In genomic region chr6:37979392-37980221, GRCh38 we compare ENCODE assay signal across 2 cellular contexts.
TF ChIP-seq lines count a peak whose summit lies in the region.

No MANE protein-coding gene starts in this region.

TF ChIP-seq in SK-N-SH, 30 proteins besides CTCF, POLR2A, EP300 and RAD21 (continued from another document):
- no peak for TF ChIP-seq GATA2 (CRISPR knock-in tag; IDR thresholded peaks at IDR 0.05)
- TF ChIP-seq TAF1 (IDR thresholded peaks at IDR 0.05; ENCODE audit: borderline replicate concordance, low read depth, low read length), result no peak
- TF ChIP-seq NRF1 (IDR thresholded peaks at IDR 0.05; ENCODE audit: low read depth, low read length), result no peak
- TF ChIP-seq RCOR1 (IDR thresholded peaks at IDR 0.05; ENCODE audit: low read length), result no peak
- no peak for TF ChIP-seq TCF12 (IDR thresholded peaks at IDR 0.05)
- TF ChIP-seq, protein P1, sequence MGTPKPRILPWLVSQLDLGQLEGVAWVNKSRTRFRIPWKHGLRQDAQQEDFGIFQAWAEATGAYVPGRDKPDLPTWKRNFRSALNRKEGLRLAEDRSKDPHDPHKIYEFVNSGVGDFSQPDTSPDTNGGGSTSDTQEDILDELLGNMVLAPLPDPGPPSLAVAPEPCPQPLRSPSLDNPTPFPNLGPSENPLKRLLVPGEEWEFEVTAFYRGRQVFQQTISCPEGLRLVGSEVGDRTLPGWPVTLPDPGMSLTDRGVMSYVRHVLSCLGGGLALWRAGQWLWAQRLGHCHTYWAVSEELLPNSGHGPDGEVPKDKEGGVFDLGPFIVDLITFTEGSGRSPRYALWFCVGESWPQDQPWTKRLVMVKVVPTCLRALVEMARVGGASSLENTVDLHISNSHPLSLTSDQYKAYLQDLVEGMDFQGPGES (IDR thresholded peaks at IDR 0.05; ENCODE audit: low read depth, low read length), result no peak
- TF ChIP-seq JUND (IDR thresholded peaks at IDR 0.05), result no peak

TF ChIP-seq in SK-N-SH treated with all-trans-retinoic acid at 6 μM for 48 hours, 23 proteins besides CTCF, POLR2A, EP300 and RAD21 (continued from another document):
- TF ChIP-seq PPARA (CRISPR knock-in tag; IDR thresholded peaks at IDR 0.05; ENCODE audit: borderline replicate concordance) (no peak), RARB (CRISPR knock-in tag; IDR thresholded peaks at IDR 0.05) (no peak), ARNTL (CRISPR knock-in tag; IDR thresholded peaks at IDR 0.05; ENCODE audit: borderline replicate concordance, low read depth) (no peak), CSDC2 (CRISPR knock-in tag; IDR thresholded peaks at IDR 0.05) (no peak), ZNF70 (CRISPR knock-in tag; IDR thresholded peaks at IDR 0.05) (no peak)
